Comparison of ENCODE assay signal across 6 cellular contexts in the genomic region with DNA sequence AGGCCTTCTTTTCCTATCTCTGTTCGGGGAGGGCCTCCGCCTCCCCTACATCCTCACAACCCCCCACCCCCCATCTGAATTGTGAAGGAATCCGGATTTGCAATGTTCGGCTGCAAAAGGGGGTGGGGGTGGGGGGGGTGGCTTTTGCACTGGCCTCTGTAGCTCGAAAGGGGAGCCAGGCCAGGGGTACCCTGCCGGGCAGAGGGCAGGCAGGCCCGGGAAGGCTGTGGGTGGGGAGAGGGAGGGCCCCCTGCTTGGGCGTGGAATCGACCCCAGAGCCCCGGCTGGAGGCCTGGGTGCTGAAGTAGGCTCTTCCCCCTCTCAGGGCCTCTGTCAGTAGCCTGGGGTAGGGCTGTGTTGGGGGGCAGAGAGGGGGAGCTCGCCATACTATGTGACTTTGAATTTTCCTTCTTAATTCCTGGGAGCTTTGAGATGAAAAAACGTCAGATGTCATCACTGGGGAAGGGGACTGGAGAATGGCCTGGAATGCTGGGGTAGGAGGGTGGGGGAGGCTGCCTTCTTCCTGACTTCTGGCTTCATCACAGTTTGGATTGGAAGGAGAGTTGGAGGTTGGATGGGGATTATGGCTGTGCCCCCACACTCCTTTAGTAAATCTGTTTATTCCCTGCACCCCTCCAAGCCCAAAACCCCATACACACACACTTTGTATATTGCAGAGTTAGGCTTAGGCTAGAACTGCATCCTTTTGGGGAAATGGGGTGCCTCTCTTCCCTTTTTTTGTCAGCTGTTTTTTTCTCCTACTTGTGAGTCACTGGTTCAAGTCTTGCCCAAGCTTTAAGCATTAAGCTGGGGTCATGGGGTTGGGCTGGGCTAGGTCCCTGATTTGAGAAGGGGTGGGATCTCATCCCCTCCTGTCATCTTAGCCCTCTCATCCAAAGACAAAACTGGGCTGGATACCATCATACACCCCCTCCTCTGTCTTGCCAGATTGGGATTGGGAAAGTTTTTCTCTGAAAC. TPM values are rescaled to one million over a fixed set of nuclear protein-coding genes. Genes with fewer than 3 reads are reported as not detected.
A peak's percentile ranks its signal among the peaks of the same experiment; 100 is the strongest.
DNase-seq lines count a peak whose midpoint lies in the region; ATAC-seq lines count a peak whose summit lies in the region.

No MANE protein-coding gene starts in this region.

- no peaks in the 10 kb centered on the region for H3K9me3 ChIP-seq in CD4-positive, alpha-beta memory T cell (ENCODE audit: control insufficient read depth in 1 of 2, low read length in 2 of 2)
- H3K9me3 ChIP-seq in mesenchymal stem cell (ENCODE audit: control insufficient read depth, low read length): no peaks in the 10 kb centered on the region

- H3K36me3 ChIP-seq in CD4-positive, alpha-beta memory T cell (ENCODE audit: insufficient read depth, low read length): no peaks in the 10 kb centered on the region
- H3K36me3 ChIP-seq in mesenchymal stem cell (ENCODE audit: control insufficient read depth in 1 of 2, insufficient read depth in 2 of 2, low read depth in 1 of 2, low read length in 2 of 2): peaks cover 7 to 28% of the 10 kb centered on the region in 2 experiments

- 0% methylated on average over 10 of the region's 12 CpGs for WGBS in mesenchymal stem cell

- peaks cover 8% of the 10 kb centered on the region for H3K79me1 ChIP-seq in mesenchymal stem cell (replicated peaks; ENCODE audit: low read length, poor library complexity, severe bottlenecking)

- H3K9ac ChIP-seq in mesenchymal stem cell (ENCODE audit: low read length): peak overlapping the region; percentile 95

- no peaks in the 10 kb centered on the region for H3K27me3 Mint-ChIP-seq in CD4-positive, alpha-beta memory T cell
- peaks cover 50% of the 10 kb centered on the region for H3K27me3 Mint-ChIP-seq in activated CD8-positive, alpha-beta T cell treated with anti-CD3 and anti-CD28 coated beads, Interleukin-2, amount 10 ng/mL, durations not matched to agents 7 days and 5 days (ENCODE audit: low read depth)

- no peak for DNase-seq in CD4-positive, alpha-beta memory T cell
- DNase-seq in activated CD8-positive, alpha-beta T cell treated with anti-CD3 and anti-CD28 coated beads, Interleukin-2, amount 10 ng/mL, durations not matched to agents 7 days and 5 days: no peak
- DNase-seq in mesenchymal stem cell: peak; percentile 61
- no peak for DNase-seq in NCI-H1694 treated with DMSO at 0.1 percent for 48 hours (lab: John Stamatoyannopoulos, UW)

- H3K27ac Mint-ChIP-seq in CD4-positive, alpha-beta memory T cell: peak overlapping the region; percentile 22 to 85 (median 55)
- no peak overlapping the region for H3K27ac Mint-ChIP-seq in activated CD8-positive, alpha-beta T cell treated with anti-CD3 and anti-CD28 coated beads, Interleukin-2, amount 10 ng/mL, durations not matched to agents 7 days and 5 days

- H3K27me3 ChIP-seq in CD4-positive, alpha-beta memory T cell (ENCODE audit: insufficient read depth, low read length): no peaks in the 10 kb centered on the region
- H3K27me3 ChIP-seq in mesenchymal stem cell (ENCODE audit: control insufficient read depth in 1 of 2, insufficient read depth in 1 of 2, low read length in 2 of 2): no peaks in the 10 kb centered on the region

- H3K4me3 Mint-ChIP-seq in CD4-positive, alpha-beta memory T cell: peak overlapping the region; percentile 10 to 92 (median 70)
- peak overlapping the region; percentile 43 for H3K4me3 Mint-ChIP-seq in activated CD8-positive, alpha-beta T cell treated with anti-CD3 and anti-CD28 coated beads, Interleukin-2, amount 10 ng/mL, durations not matched to agents 7 days and 5 days

- CTCF ChIA-PET in CD4-positive, alpha-beta memory T cell (lab: Charles Lee; ENCODE audit: partially characterized antibody): interaction anchor here (1.0 to 10.4 kb wide), 7 partner anchors 12 to 113 kb away, joined by 3 to 207 read pairs (median 4); a partner anchor contains a TSS
- CTCF ChIA-PET in activated CD8-positive, alpha-beta T cell treated with anti-CD3 and anti-CD28 coated beads, Interleukin-2, amount 10 ng/mL, durations not matched to agents 7 days and 5 days (lab: Charles Lee): interaction anchor here (1.3 to 3.1 kb wide), 4 partner anchors 18 to 84 kb away, joined by 3 to 17 read pairs (median 7); a partner anchor contains a TSS

- POLR2A ChIA-PET in CD4-positive, alpha-beta memory T cell (lab: Charles Lee; ENCODE audit: partially characterized antibody): interaction anchor here (1.4 to 5.1 kb wide), 2 partner anchors 18 to 493 kb away, joined by 4 to 57 read pairs; a partner anchor contains a TSS
- POLR2A ChIA-PET in activated CD8-positive, alpha-beta T cell treated with anti-CD3 and anti-CD28 coated beads, Interleukin-2, amount 10 ng/mL, durations not matched to agents 7 days and 5 days (lab: Charles Lee): interaction anchor here (0.8 to 1.9 kb wide), 2 partner anchors 18 kb away, joined by 5 to 10 read pairs; no protein-coding TSS in a partner anchor

- H3K23ac ChIP-seq in mesenchymal stem cell (ENCODE audit: low read length in 2 of 2): no peak overlapping the region

- H3K4me2 ChIP-seq in mesenchymal stem cell (ENCODE audit: low read length, poor library complexity, severe bottlenecking): peak overlapping the region; percentile 74

- no peaks in the 10 kb centered on the region for H3K9me3 Mint-ChIP-seq in CD4-positive, alpha-beta memory T cell
- no peaks in the 10 kb centered on the region for H3K9me3 Mint-ChIP-seq in activated CD8-positive, alpha-beta T cell treated with anti-CD3 and anti-CD28 coated beads, Interleukin-2, amount 10 ng/mL, durations not matched to agents 7 days and 5 days (ENCODE audit: insufficient read depth)

- H2AK5ac ChIP-seq in mesenchymal stem cell (ENCODE audit: low read length, severe bottlenecking): peak overlapping the region; percentile 53

- H2BK120ac ChIP-seq in mesenchymal stem cell (ENCODE audit: low read depth, low read length): peak overlapping the region; percentile 87

- intact Hi-C loops in CD4-positive, alpha-beta memory T cell (cut with micrococcal nuclease): no loop called here

- H3K4me1 ChIP-seq in CD4-positive, alpha-beta memory T cell (ENCODE audit: insufficient read depth, low read length): peaks cover 8% of the 10 kb centered on the region
- H3K4me1 ChIP-seq in mesenchymal stem cell (ENCODE audit: control insufficient read depth, insufficient read depth, low read depth, low read length): peaks cover 36% of the 10 kb centered on the region

- no peaks in the 10 kb centered on the region for H3K36me3 Mint-ChIP-seq in CD4-positive, alpha-beta memory T cell
- H3K36me3 Mint-ChIP-seq in activated CD8-positive, alpha-beta T cell treated with anti-CD3 and anti-CD28 coated beads, Interleukin-2, amount 10 ng/mL, durations not matched to agents 7 days and 5 days (ENCODE audit: low read depth): no peaks in the 10 kb centered on the region

- H3K4me3 ChIP-seq in CD4-positive, alpha-beta memory T cell (ENCODE audit: low read length in 2 of 2): no peak overlapping the region
- peak overlapping the region; percentile 86 to 91 for H3K4me3 ChIP-seq in mesenchymal stem cell (ENCODE audit: insufficient read depth in 1 of 2, low read depth in 1 of 2, low read length in 2 of 2)

- no peak overlapping the region for H4K8ac ChIP-seq in mesenchymal stem cell (ENCODE audit: low read length)

- ATAC-seq in activated CD8-positive, alpha-beta T cell treated with anti-CD3 and anti-CD28 coated beads, Interleukin-2, amount 10 ng/mL, durations not matched to agents 7 days and 5 days: no peak
- ATAC-seq in HG02885 (IDR thresholded peaks at IDR 0.05; ENCODE audit: poor library complexity, unreplicated experiment) (no peak), HG03354 (IDR thresholded peaks at IDR 0.05; ENCODE audit: poor library complexity, severe bottlenecking, unreplicated experiment) (no peak)

- peaks cover 4 to 30% (median 11%) of the 10 kb centered on the region in 4 donors for H3K4me1 Mint-ChIP-seq in CD4-positive, alpha-beta memory T cell
- peaks cover 4% of the 10 kb centered on the region for H3K4me1 Mint-ChIP-seq in activated CD8-positive, alpha-beta T cell treated with anti-CD3 and anti-CD28 coated beads, Interleukin-2, amount 10 ng/mL, durations not matched to agents 7 days and 5 days (ENCODE audit: low read depth)

- H2BK5ac ChIP-seq in mesenchymal stem cell (ENCODE audit: low read depth, low read length, poor library complexity, severe bottlenecking): no peak overlapping the region

- H2AFZ ChIP-seq in mesenchymal stem cell (ENCODE audit: low read depth, low read length): no peak overlapping the region

- H3K14ac ChIP-seq in mesenchymal stem cell (ENCODE audit: low read length in 2 of 2): peak overlapping the region; percentile 31 to 87

- H3K18ac ChIP-seq in mesenchymal stem cell (ENCODE audit: low read depth in 1 of 2, low read length in 2 of 2): peak overlapping the region; percentile 96 to 99

- no peak overlapping the region for H3K27ac ChIP-seq in CD4-positive, alpha-beta memory T cell (ENCODE audit: low read depth, low read length)
- H3K27ac ChIP-seq in mesenchymal stem cell (ENCODE audit: low read length, poor library complexity, severe bottlenecking): peak overlapping the region; percentile 13

- H4K91ac ChIP-seq in mesenchymal stem cell (ENCODE audit: low read length): peak overlapping the region; percentile 57

- H3K4ac ChIP-seq in mesenchymal stem cell (ENCODE audit: low read depth in 1 of 2, low read length in 2 of 2): peak overlapping the region; percentile 36 to 98

- no peak overlapping the region for H2BK12ac ChIP-seq in mesenchymal stem cell (ENCODE audit: low read length in 2 of 2)

- no peak overlapping the region for H2BK15ac ChIP-seq in mesenchymal stem cell (ENCODE audit: low read depth, poor library complexity, severe bottlenecking)

RNA-seq across cellular contexts. Expression of a gene that starts 1.3 kb away (rescaled TPM):
- 10 to 100 TPM in 1 of 2 experiments, 1 to 10 TPM in 1; 9.7 to 11.6 TPM for total RNA-seq in CD4-positive, alpha-beta memory T cell
- under 1 TPM in 1 of 2 donors, not detected in 1; 0.38 TPM for polyA plus RNA-seq in CD4-positive, alpha-beta memory T cell
- under 1 TPM; 0.39 to 0.40 TPM for total RNA-seq in activated CD8-positive, alpha-beta T cell treated with anti-CD3 and anti-CD28 coated beads, Interleukin-2, amount 10 ng/mL, durations not matched to agents 7 days and 5 days
- polyA plus RNA-seq in mesenchymal stem cell (2013, experiment 1 of 2): 68.9 TPM
- polyA plus RNA-seq in mesenchymal stem cell (2013, experiment 2 of 2): 57.9 TPM

RNA-seq across cellular contexts. Expression of a gene that starts 17.8 kb away (rescaled TPM):
- total RNA-seq in CD4-positive, alpha-beta memory T cell: not detected
- not detected for polyA plus RNA-seq in CD4-positive, alpha-beta memory T cell
- not detected for total RNA-seq in activated CD8-positive, alpha-beta T cell treated with anti-CD3 and anti-CD28 coated beads, Interleukin-2, amount 10 ng/mL, durations not matched to agents 7 days and 5 days
- polyA plus RNA-seq in mesenchymal stem cell (2013, experiment 1 of 2): not detected
- not detected for polyA plus RNA-seq in mesenchymal stem cell (2013, experiment 2 of 2)

RNA-seq across cellular contexts. Expression of a gene that starts 18.4 kb away (rescaled TPM):
- 100 to 1,000 TPM; 399 to 424 TPM for total RNA-seq in CD4-positive, alpha-beta memory T cell
- 10 to 100 TPM; 78.4 to 91.7 TPM for polyA plus RNA-seq in CD4-positive, alpha-beta memory T cell
- 100 to 1,000 TPM; 189 TPM for total RNA-seq in activated CD8-positive, alpha-beta T cell treated with anti-CD3 and anti-CD28 coated beads, Interleukin-2, amount 10 ng/mL, durations not matched to agents 7 days and 5 days
- 87.5 TPM for polyA plus RNA-seq in mesenchymal stem cell (2013, experiment 1 of 2)
- polyA plus RNA-seq in mesenchymal stem cell (2013, experiment 2 of 2): 89.4 TPM

RNA-seq across cellular contexts. Expression of a gene that starts 40.7 kb away (rescaled TPM):
- total RNA-seq in CD4-positive, alpha-beta memory T cell: 10 to 100 TPM; 17.5 to 19.5 TPM
- polyA plus RNA-seq in CD4-positive, alpha-beta memory T cell: 1 to 10 TPM in 1 of 2 donors, under 1 TPM in 1; 0.41 to 1.8 TPM
- 10 to 100 TPM; 12.9 to 13.7 TPM for total RNA-seq in activated CD8-positive, alpha-beta T cell treated with anti-CD3 and anti-CD28 coated beads, Interleukin-2, amount 10 ng/mL, durations not matched to agents 7 days and 5 days
- 28.9 TPM for polyA plus RNA-seq in mesenchymal stem cell (2013, experiment 1 of 2)
- 27.0 TPM for polyA plus RNA-seq in mesenchymal stem cell (2013, experiment 2 of 2)

RNA-seq across cellular contexts. Expression of a gene that starts 51.0 kb away (rescaled TPM):
- total RNA-seq in CD4-positive, alpha-beta memory T cell: 10 to 100 TPM; 27.2 TPM
- 1 to 10 TPM; 4.6 to 6.5 TPM for polyA plus RNA-seq in CD4-positive, alpha-beta memory T cell
- total RNA-seq in activated CD8-positive, alpha-beta T cell treated with anti-CD3 and anti-CD28 coated beads, Interleukin-2, amount 10 ng/mL, durations not matched to agents 7 days and 5 days: 10 to 100 TPM; 56.4 to 56.9 TPM
- polyA plus RNA-seq in mesenchymal stem cell (2013, experiment 1 of 2): 6.2 TPM
- polyA plus RNA-seq in mesenchymal stem cell (2013, experiment 2 of 2): 5.8 TPM

Comparison
In these comparisons a context has a peak if more than half of its experiments do, and no peak if none do; other contexts are left out.
1. H3K4me3 ChIP-seq: peak in mesenchymal stem cell (2 of 2); none in CD4-positive, alpha-beta memory T cell (0 of 2).
2. RNA of a gene that starts 1.3 kb away (total RNA-seq): 9.7 to 11.6 TPM in CD4-positive, alpha-beta memory T cell; 0.39 to 0.40 TPM in activated CD8-positive, alpha-beta T cell treated with anti-CD3 and anti-CD28 coated beads, Interleukin-2, amount 10 ng/mL, durations not matched to agents 7 days and 5 days; every median in the first group is over 4 times any median in the second.